10 cellular contexts compared by ENCODE assay signal in genomic region chr6:78629154-78629721, GRCh38.
DNase-seq lines count a peak whose midpoint lies in the region; ATAC-seq and TF ChIP-seq lines count a peak whose summit lies in the region.
"Had no signal": no experiment of that assay in that cellular context is flagged by ENCODE, and none has a peak within 500 bp of the region (broad histone marks: within the 10 kb centered on the region; RNA-seq: fewer than 3 reads in every experiment).

No MANE protein-coding gene starts in this region.

- intact Hi-C loops in left lung (cut with DNase I): no loop called here

- H3K4me1 ChIP-seq in HUES6 (ENCODE audit: control insufficient read depth, insufficient read depth, low read length) (no peaks in the 10 kb centered on the region; the same call in 1 of the 2 replicates), left lung (no peaks in the 10 kb centered on the region), subcutaneous abdominal adipose tissue (ENCODE audit: control insufficient read depth in 5 of 5, insufficient read depth in 5 of 5, low read length in 5 of 5) (peaks cover 0 to 9% (median 8%) of the 10 kb centered on the region in 5 donors)

- H3K36me3 Mint-ChIP-seq in activated naive CD4-positive, alpha-beta T cell treated with anti-CD3 and anti-CD28 coated beads, Interleukin-2, amount 10 ng/mL, durations not matched to agents 7 days and 5 days: no peaks in the 10 kb centered on the region

- H3K27ac ChIP-seq in HUES6 (ENCODE audit: low read depth, low read length) (no peak overlapping the region), left lung (no peak overlapping the region), subcutaneous abdominal adipose tissue (ENCODE audit: low read depth, low read length) (no peak overlapping the region)

- H3K4me3 Mint-ChIP-seq in activated naive CD4-positive, alpha-beta T cell treated with anti-CD3 and anti-CD28 coated beads, Interleukin-2, amount 10 ng/mL, durations not matched to agents 7 days and 5 days: no peak overlapping the region
- H3K4me3 Mint-ChIP-seq: activated CD4-positive, alpha-beta T cell treated with anti-CD3 and anti-CD28 coated beads, Interleukin-2, amount 10 ng/mL, durations not matched to agents 7 days and 5 days had no signal

- H3K4me1 Mint-ChIP-seq in activated naive CD4-positive, alpha-beta T cell treated with anti-CD3 and anti-CD28 coated beads, Interleukin-2, amount 10 ng/mL, durations not matched to agents 7 days and 5 days: no peaks in the 10 kb centered on the region
- H3K4me1 Mint-ChIP-seq: activated CD4-positive, alpha-beta T cell treated with anti-CD3 and anti-CD28 coated beads, Interleukin-2, amount 10 ng/mL, durations not matched to agents 7 days and 5 days had no signal

- peaks cover 9% of the 10 kb centered on the region for H3K27me3 Mint-ChIP-seq in activated naive CD4-positive, alpha-beta T cell treated with anti-CD3 and anti-CD28 coated beads, Interleukin-2, amount 10 ng/mL, durations not matched to agents 7 days and 5 days

- peak; percentile 38 for TF ChIP-seq CTCF in choroid plexus epithelial cell (conservative IDR thresholded peaks at IDR 0.05; ENCODE audit: low read depth, low read length)
- no peak for TF ChIP-seq CTCF in left lung (IDR thresholded peaks at IDR 0.05)

- no peak overlapping the region for H3K9ac ChIP-seq in HUES6 (ENCODE audit: low read length)
- H3K9ac ChIP-seq in subcutaneous abdominal adipose tissue (ENCODE audit: low read length in 5 of 5): peak overlapping the region in 2 of 5 donors; percentile 47 to 53

- CTCF ChIA-PET in activated naive CD4-positive, alpha-beta T cell treated with anti-CD3 and anti-CD28 coated beads, Interleukin-2, amount 10 ng/mL, durations not matched to agents 7 days and 5 days (lab: Charles Lee): no interaction called here

- ATAC-seq in left lung (peak; percentile 71), GM18861 (IDR thresholded peaks at IDR 0.05; ENCODE audit: unreplicated experiment) (no peak), GM21423 (IDR thresholded peaks at IDR 0.05; ENCODE audit: unreplicated experiment) (no peak)

- no peak overlapping the region for H3K27ac Mint-ChIP-seq in activated naive CD4-positive, alpha-beta T cell treated with anti-CD3 and anti-CD28 coated beads, Interleukin-2, amount 10 ng/mL, durations not matched to agents 7 days and 5 days
- H3K27ac Mint-ChIP-seq: activated CD4-positive, alpha-beta T cell treated with anti-CD3 and anti-CD28 coated beads, Interleukin-2, amount 10 ng/mL, durations not matched to agents 7 days and 5 days had no signal

- peak overlapping the region; percentile 28; the same call in 1 of the 2 replicates for H3K4me3 ChIP-seq in HUES6 (ENCODE audit: low read depth, low read length)
- H3K4me3 ChIP-seq in choroid plexus epithelial cell (ENCODE audit: low read depth, low read length): peak overlapping the region; percentile 62
- peak overlapping the region in 1 of 2 donors; percentile 12 for H3K4me3 ChIP-seq in left lung
- H3K4me3 ChIP-seq in subcutaneous abdominal adipose tissue (ENCODE audit: low read depth in 1 of 5, low read length in 5 of 5): peak overlapping the region; percentile 43 to 70 (median 54)
- H3K4me3 ChIP-seq: lung had no signal

- H3K27me3 ChIP-seq in HUES6 (ENCODE audit: control insufficient read depth, insufficient read depth, low read length) (no peaks in the 10 kb centered on the region), left lung (peaks cover 0 to 13% of the 10 kb centered on the region in 2 donors), subcutaneous abdominal adipose tissue (ENCODE audit: control insufficient read depth in 5 of 5, insufficient read depth in 4 of 5, low read length in 5 of 5) (peaks cover 0 to 9% (median 0%) of the 10 kb centered on the region in 5 donors)

- H3K9me3 ChIP-seq in HUES6 (ENCODE audit: control insufficient read depth, insufficient read depth, low read depth, low read length) (no peaks in the 10 kb centered on the region), left lung (no peaks in the 10 kb centered on the region), subcutaneous abdominal adipose tissue (ENCODE audit: control insufficient read depth in 5 of 5, low read length in 5 of 5) (no peaks in the 10 kb centered on the region)

- DNase-seq in choroid plexus epithelial cell (ENCODE audit: low read depth) (peak; percentile 75), left lung (peak in 1 of 2 donors; percentile 63), dedifferentiated amniotic fluid mesenchymal stem cell (ENCODE audit: extremely low spot score) (no peak)
- DNase-seq in activated naive CD4-positive, alpha-beta T cell treated with anti-CD3 and anti-CD28 coated beads, Interleukin-2, amount 10 ng/mL, durations not matched to agents 7 days and 5 days: no peak
- DNase-seq: activated CD4-positive, alpha-beta T cell treated with anti-CD3 and anti-CD28 coated beads, Interleukin-2, amount 10 ng/mL, durations not matched to agents 7 days and 5 days had no signal

- no peaks in the 10 kb centered on the region for H3K36me3 ChIP-seq in HUES6 (ENCODE audit: control insufficient read depth, insufficient read depth, low read length)
- H3K36me3 ChIP-seq in left lung: no peaks in the 10 kb centered on the region
- H3K36me3 ChIP-seq in subcutaneous abdominal adipose tissue (ENCODE audit: control insufficient read depth in 5 of 5, insufficient read depth in 5 of 5, low read length in 5 of 5): no peaks in the 10 kb centered on the region

- no peaks in the 10 kb centered on the region for H3K9me3 Mint-ChIP-seq in activated naive CD4-positive, alpha-beta T cell treated with anti-CD3 and anti-CD28 coated beads, Interleukin-2, amount 10 ng/mL, durations not matched to agents 7 days and 5 days
- H3K9me3 Mint-ChIP-seq: activated CD4-positive, alpha-beta T cell treated with anti-CD3 and anti-CD28 coated beads, Interleukin-2, amount 10 ng/mL, durations not matched to agents 7 days and 5 days had no signal
